Comparison of ENCODE assay signal across 2 cellular contexts in the genomic region with DNA sequence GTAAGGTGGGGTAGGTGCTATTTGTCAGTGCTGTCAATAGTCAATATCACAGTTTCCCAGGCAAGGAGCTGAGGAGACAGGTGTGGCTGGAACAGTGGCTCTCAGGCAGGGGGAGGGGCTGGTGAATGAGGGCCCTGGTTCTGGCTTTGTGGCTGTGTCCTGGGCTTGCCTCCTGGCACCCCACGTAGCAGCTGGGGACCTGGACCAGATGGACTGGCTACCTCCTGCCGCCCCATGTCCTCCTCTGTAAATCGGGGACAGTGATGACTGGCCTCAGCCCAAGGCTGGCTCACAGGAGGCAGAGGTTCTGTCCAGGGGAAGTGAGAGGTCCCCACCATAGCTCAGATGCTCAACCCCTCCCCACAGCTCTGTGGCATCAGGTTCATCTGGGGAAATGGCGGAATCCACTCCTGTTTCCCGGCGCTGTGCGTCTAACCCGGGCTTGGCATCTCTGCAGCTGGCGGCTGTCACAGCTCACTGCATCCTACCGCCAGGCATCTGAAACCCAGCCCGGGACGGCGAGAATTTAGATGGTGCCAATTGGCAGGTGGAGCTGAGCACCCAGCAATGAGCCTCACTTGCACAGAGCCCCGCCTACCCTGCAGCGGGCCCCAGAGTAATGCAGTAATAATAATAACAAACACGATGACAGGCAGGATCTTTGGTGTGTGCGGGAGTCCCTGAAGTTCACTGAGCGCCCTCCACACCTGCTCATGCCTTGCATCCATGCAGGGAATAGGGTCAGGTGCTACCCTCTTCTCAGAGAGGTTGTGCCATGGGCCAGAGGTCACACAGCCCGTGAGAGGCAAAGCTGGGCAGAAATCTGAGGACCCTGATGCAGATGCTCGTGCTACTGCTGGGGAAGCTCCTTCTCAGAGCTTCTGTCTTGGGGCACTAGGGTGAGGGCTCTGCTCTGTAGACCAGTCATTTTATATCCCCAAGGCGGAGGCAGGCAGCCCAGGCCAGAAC.
A peak's percentile ranks its signal among the peaks of the same experiment; 100 is the strongest.
TF ChIP-seq lines count a peak whose summit lies in the region.

No MANE protein-coding gene starts in this region.

TF ChIP-seq in A549, 52 proteins besides CTCF, POLR2A, EP300 and RAD21:
- TF ChIP-seq ZC3H11A (IDR thresholded peaks at IDR 0.05) = no peak
- TF ChIP-seq ZFP36 (IDR thresholded peaks at IDR 0.05; ENCODE audit: borderline replicate concordance, partially characterized antibody) = peak; percentile 16

TF ChIP-seq in K562, 482 proteins besides CTCF, POLR2A, EP300 and RAD21:
- no peak for TF ChIP-seq NFXL1 (CRISPR knock-in tag; IDR thresholded peaks at IDR 0.05)
- TF ChIP-seq TCF7L2 (IDR thresholded peaks at IDR 0.05; ENCODE audit: low read depth, low read length) = no peak
- peak; percentile 17 for TF ChIP-seq ZFP36 (IDR thresholded peaks at IDR 0.05; ENCODE audit: low read depth, low read length, partially characterized antibody)
- no peak for TF ChIP-seq CTBP1 (IDR thresholded peaks at IDR 0.05; ENCODE audit: borderline replicate concordance)
